8 cellular contexts compared by ENCODE assay signal in the genomic region with DNA sequence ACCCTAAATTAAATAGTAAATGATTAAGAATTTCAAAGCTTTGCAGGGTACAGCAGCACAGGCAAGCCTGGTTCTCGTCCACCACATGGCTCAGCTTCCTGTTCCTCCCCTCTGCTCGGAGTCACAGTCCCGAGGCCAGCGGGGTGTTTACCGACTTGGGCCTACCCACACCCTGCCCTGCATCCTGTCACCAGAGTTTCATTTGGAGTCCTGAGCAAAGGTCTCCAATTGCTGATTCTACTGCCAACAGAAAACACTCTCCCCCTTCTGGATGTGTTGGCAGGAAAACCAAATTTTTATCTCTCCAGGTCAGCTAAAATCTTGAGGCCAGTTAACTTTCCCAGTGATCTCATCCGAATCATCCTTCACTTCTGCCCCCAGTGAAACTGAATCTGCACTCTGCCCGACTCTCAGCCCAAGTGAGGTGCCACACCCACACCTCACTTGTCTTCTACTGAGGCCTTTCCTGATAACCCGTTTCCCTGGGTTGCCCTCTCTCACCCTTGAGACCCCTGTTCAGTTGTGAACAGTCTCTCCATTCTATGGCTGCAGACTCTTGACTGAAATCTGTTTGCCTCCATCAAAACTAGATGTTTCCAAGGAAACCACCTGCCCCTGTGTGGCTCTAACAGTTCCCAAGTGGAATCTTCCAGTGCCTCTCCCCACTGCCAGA.
DNase-seq lines count a peak whose midpoint lies in the region; ATAC-seq and TF ChIP-seq lines count a peak whose summit lies in the region.

No MANE protein-coding gene starts in this region.

- peak in 1 of 2 experiments; percentile 76; a peak in 2 of 4 replicates for TF ChIP-seq EP300 in SK-N-SH (IDR thresholded peaks at IDR 0.05; ENCODE audit: borderline replicate concordance in 1 of 2, low read depth in 1 of 2, low read length in 1 of 2)

- H3K27ac ChIP-seq in SK-N-SH (ENCODE audit: low read depth in 2 of 2, low read length in 1 of 2): peak overlapping the region; percentile 71 to 81; a peak in 3 of 4 replicates
- peak overlapping the region; percentile 2 for H3K27ac ChIP-seq in adipose tissue (ENCODE audit: low read depth, low read length)
- peak overlapping the region in 8 of 59 donors; percentile 10 to 67 (median 31) for H3K27ac ChIP-seq in dorsolateral prefrontal cortex

- POLR2A ChIA-PET in SK-N-SH (lab: Yijun Ruan, JAX): no interaction called here

- H4K20me1 ChIP-seq in SK-N-SH (ENCODE audit: insufficient read depth): no peaks in the 10 kb centered on the region

- ATAC-seq in GM18868 (IDR thresholded peaks at IDR 0.05; ENCODE audit: unreplicated experiment) (peak; percentile 61), HG03045 (IDR thresholded peaks at IDR 0.05; ENCODE audit: unreplicated experiment) (peak; percentile 52)

- no peaks in the 10 kb centered on the region for H3K27me3 ChIP-seq in SK-N-SH (ENCODE audit: insufficient read depth)
- H3K27me3 ChIP-seq in dorsolateral prefrontal cortex: no peaks in the 10 kb centered on the region

- H3K4me2 ChIP-seq in SK-N-SH: no peak overlapping the region

- CTCF ChIA-PET in SK-N-SH (lab: Yijun Ruan, JAX): interaction anchor here (0.8 to 1.2 kb wide), 2 partner anchors 21 to 44 kb away, joined by 3 to 5 read pairs; no protein-coding TSS in a partner anchor

- H3K9me2 ChIP-seq in SK-N-SH: no peaks in the 10 kb centered on the region

- TF ChIP-seq RAD21 in SK-N-SH (IDR thresholded peaks at IDR 0.05; ENCODE audit: low read length): no peak

- H3K4me1 ChIP-seq in SK-N-SH (ENCODE audit: control insufficient read depth in 1 of 2, insufficient read depth in 2 of 2, low read depth in 1 of 2, low read length in 1 of 2): peaks cover 4 to 20% of the 10 kb centered on the region in 2 experiments; a peak in 3 of 4 replicates

- peak overlapping the region; percentile 50; the same call in 1 of the 2 replicates for H2AFZ ChIP-seq in SK-N-SH (ENCODE audit: low read depth)

- DNase-seq in SK-N-SH (peak; percentile 32), left kidney (ENCODE audit: low read depth, low spot score) (peak; percentile 33), dorsolateral prefrontal cortex (no peak), ecto neural progenitor cell (ENCODE audit: low spot score) (no peak)
- peak; percentile 45 for DNase-seq in stimulated activated CD8-positive, alpha-beta memory T cell treated with anti-CD3 and anti-CD28 coated beads, Interleukin-7, amount 100 ng/mL, for 24 hours (ENCODE audit: low read depth)

- no peaks in the 10 kb centered on the region for H3K9me3 ChIP-seq in SK-N-SH

- WGBS in SK-N-SH (ENCODE audit: low lambda C conversion rate): 16% methylated on average over 8 of the region's 8 CpGs
- 8 to 18% (median 10%) methylated on average over 8 of the region's 8 CpGs for WGBS in adipose tissue, 3 donors

- TF ChIP-seq CTCF in SK-N-SH (IDR thresholded peaks at IDR 0.05): no peak
- TF ChIP-seq CTCF in dorsolateral prefrontal cortex (IDR thresholded peaks at IDR 0.05 in 54 of 56, conservative IDR thresholded peaks at IDR 0.05 in 2 of 56; ENCODE audit: low read depth in 1 of 56, partially characterized antibody in 56 of 56): no peak

- no peaks in the 10 kb centered on the region for H3K79me2 ChIP-seq in SK-N-SH (ENCODE audit: insufficient read depth)

- no peak overlapping the region for H3K4me3 ChIP-seq in SK-N-SH (ENCODE audit: low read depth in 2 of 2, low read length in 1 of 2)
- no peak overlapping the region for H3K4me3 ChIP-seq in dorsolateral prefrontal cortex

- intact Hi-C loops in dorsolateral prefrontal cortex (cut with DNase I): no loop called here

- no peak overlapping the region for H3K9ac ChIP-seq in SK-N-SH

- peaks cover 20% of the 10 kb centered on the region for H3F3A ChIP-seq in SK-N-SH (replicated peaks; ENCODE audit: insufficient read depth)

- H3K36me3 ChIP-seq in SK-N-SH (replicated peaks in 1 of 2; ENCODE audit: control insufficient read depth in 1 of 2, insufficient read depth in 2 of 2, low read length in 1 of 2): no peaks in the 10 kb centered on the region

TF ChIP-seq in SK-N-SH, 30 proteins besides CTCF, POLR2A, EP300 and RAD21:
- TF ChIP-seq, protein P1, sequence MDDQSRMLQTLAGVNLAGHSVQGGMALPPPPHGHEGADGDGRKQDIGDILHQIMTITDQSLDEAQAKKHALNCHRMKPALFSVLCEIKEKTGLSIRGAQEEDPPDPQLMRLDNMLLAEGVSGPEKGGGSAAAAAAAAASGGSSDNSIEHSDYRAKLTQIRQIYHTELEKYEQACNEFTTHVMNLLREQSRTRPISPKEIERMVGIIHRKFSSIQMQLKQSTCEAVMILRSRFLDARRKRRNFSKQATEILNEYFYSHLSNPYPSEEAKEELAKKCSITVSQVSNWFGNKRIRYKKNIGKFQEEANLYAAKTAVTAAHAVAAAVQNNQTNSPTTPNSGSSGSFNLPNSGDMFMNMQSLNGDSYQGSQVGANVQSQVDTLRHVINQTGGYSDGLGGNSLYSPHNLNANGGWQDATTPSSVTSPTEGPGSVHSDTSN (IDR thresholded peaks at IDR 0.05): peak; percentile 71
- no peak for TF ChIP-seq GATA2 (CRISPR knock-in tag; IDR thresholded peaks at IDR 0.05)
- TF ChIP-seq, protein P2, sequence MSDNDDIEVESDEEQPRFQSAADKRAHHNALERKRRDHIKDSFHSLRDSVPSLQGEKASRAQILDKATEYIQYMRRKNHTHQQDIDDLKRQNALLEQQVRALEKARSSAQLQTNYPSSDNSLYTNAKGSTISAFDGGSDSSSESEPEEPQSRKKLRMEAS (IDR thresholded peaks at IDR 0.05; ENCODE audit: low read depth): peak; percentile 97
- peak; percentile 78 for TF ChIP-seq TCF12 (IDR thresholded peaks at IDR 0.05)
- 0 out of 2 replicates have a peak, but pooled peaks have one; percentile 25 for TF ChIP-seq REST (IDR thresholded peaks at IDR 0.05; ENCODE audit: low read depth, low read length)
- TF ChIP-seq NFIC (IDR thresholded peaks at IDR 0.05; ENCODE audit: borderline replicate concordance): peak; percentile 92
- peak; percentile 55; the same call in 1 of the 2 replicates for TF ChIP-seq TAF1 (IDR thresholded peaks at IDR 0.05; ENCODE audit: borderline replicate concordance, low read depth, low read length)
- peak; percentile 24; the same call in 1 of the 2 replicates for TF ChIP-seq GABPA (IDR thresholded peaks at IDR 0.05; ENCODE audit: low read depth)
- peak; percentile 78; the same call in 1 of the 2 replicates for TF ChIP-seq RXRA (IDR thresholded peaks at IDR 0.05; ENCODE audit: borderline replicate concordance, low read depth)
- peak; percentile 84; the same call in 1 of the 2 replicates for TF ChIP-seq SIN3A (IDR thresholded peaks at IDR 0.05; ENCODE audit: borderline replicate concordance, low read depth, low read length)
- TF ChIP-seq SMC3 (IDR thresholded peaks at IDR 0.05; ENCODE audit: low read depth, low read length): no peak
- no peak for TF ChIP-seq MXI1 (IDR thresholded peaks at IDR 0.05; ENCODE audit: low read depth, low read length)
- no peak for TF ChIP-seq CHD2 (IDR thresholded peaks at IDR 0.05; ENCODE audit: low read length, partially characterized antibody)
- 0 out of 2 replicates have a peak, but pooled peaks have one; percentile 8 for TF ChIP-seq TEAD4 (IDR thresholded peaks at IDR 0.05; ENCODE audit: borderline replicate concordance, insufficient read depth)
- TF ChIP-seq FOXM1 (IDR thresholded peaks at IDR 0.05; ENCODE audit: low read depth): no peak; the same call in 1 of the 2 replicates
- peak; percentile 46; the same call in 1 of the 2 replicates for TF ChIP-seq POLR2AphosphoS5 (IDR thresholded peaks at IDR 0.05; ENCODE audit: low read depth, low read length)
- peak; percentile 41; the same call in 1 of the 2 replicates for TF ChIP-seq FOSL2 (IDR thresholded peaks at IDR 0.05; ENCODE audit: borderline replicate concordance, low read depth)

Comparison
In these comparisons a context has a peak if more than half of its experiments do, and no peak if none do; other contexts are left out.
1. DNase-seq: peak in SK-N-SH (single experiment), left kidney (single experiment) and stimulated activated CD8-positive, alpha-beta memory T cell treated with anti-CD3 and anti-CD28 coated beads, Interleukin-7, amount 100 ng/mL, for 24 hours (single experiment); none in dorsolateral prefrontal cortex (0 of 10) and ecto neural progenitor cell (single experiment).